In the genomic region with DNA sequence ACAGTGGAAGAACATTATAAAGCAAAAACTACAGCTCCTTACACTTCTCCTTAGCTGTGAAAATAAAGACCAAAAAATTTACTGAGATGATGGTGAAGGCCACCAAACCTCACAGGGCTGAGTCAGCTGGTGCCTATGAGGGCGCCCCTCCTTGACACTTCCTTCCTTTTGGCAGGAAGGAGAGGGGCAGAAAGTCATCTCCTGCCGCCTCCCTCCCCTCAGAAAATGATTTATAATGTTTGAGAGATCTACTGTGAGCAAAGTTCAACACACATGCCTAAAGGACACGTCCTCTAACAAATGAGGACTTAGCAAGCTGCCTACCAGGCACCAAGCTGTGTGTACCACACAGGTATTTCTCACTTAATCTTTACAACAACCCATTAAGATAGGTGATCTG, we compare ENCODE assay signal across 11 cellular contexts.
DNase-seq lines count a peak whose midpoint lies in the region; ATAC-seq and TF ChIP-seq lines count a peak whose summit lies in the region.
"Had no signal": no experiment of that assay in that cellular context is flagged by ENCODE, and none has a peak within 500 bp of the region (broad histone marks: within the 10 kb centered on the region; RNA-seq: fewer than 3 reads in every experiment).

No MANE protein-coding gene starts in this region.

- TF ChIP-seq POLR2A in ovary (IDR thresholded peaks at IDR 0.05): no peak

- H3K9me3 Mint-ChIP-seq in GM23338: peaks cover 16% of the 10 kb centered on the region
- H3K9me3 Mint-ChIP-seq in activated CD4-positive, alpha-beta T cell treated with anti-CD3 and anti-CD28 coated beads, Interleukin-2, amount 10 ng/mL, durations not matched to agents 24 days and 14 days: no peaks in the 10 kb centered on the region
- peaks cover 16% of the 10 kb centered on the region for H3K9me3 Mint-ChIP-seq in chondrocyte (ENCODE audit: low read depth)
- H3K9me3 Mint-ChIP-seq in MCF 10A (ENCODE audit: unreplicated experiment): peaks cover 13% of the 10 kb centered on the region

- H3K9me2 ChIP-seq in GM23338 (ENCODE audit: insufficient read depth): no peaks in the 10 kb centered on the region

- 69 to 77% (median 77%) methylated on average over 3 of the region's 3 CpGs for WGBS in ovary, 3 donors

- H3K4me1 ChIP-seq in GM23338 (ENCODE audit: insufficient read depth) (peaks cover 25% of the 10 kb centered on the region), ovary (ENCODE audit: insufficient read depth) (peaks cover 15% of the 10 kb centered on the region)

- no peaks in the 10 kb centered on the region for H3F3A ChIP-seq in GM23338 (replicated peaks; ENCODE audit: low read depth)

- no peak overlapping the region for H3K4me2 ChIP-seq in GM23338

- H3K4me3 Mint-ChIP-seq in GM23338: no peak overlapping the region
- H3K4me3 Mint-ChIP-seq in activated CD4-positive, alpha-beta T cell treated with anti-CD3 and anti-CD28 coated beads, Interleukin-2, amount 10 ng/mL, durations not matched to agents 24 days and 14 days: peak overlapping the region; percentile 68
- no peak overlapping the region for H3K4me3 Mint-ChIP-seq in chondrocyte (ENCODE audit: unreplicated experiment)
- no peak overlapping the region for H3K4me3 Mint-ChIP-seq in MCF 10A (ENCODE audit: unreplicated experiment)
- H3K4me3 Mint-ChIP-seq: dendritic cell treated with granulocyte-macrophage colony-stimulating factor and Interleukin-4, amounts not matched to agents 40 ng/mL and 50 ng/mL, for 4 days had no signal

- H3K36me3 ChIP-seq in GM23338 (ENCODE audit: insufficient read depth) (no peaks in the 10 kb centered on the region), ovary (no peaks in the 10 kb centered on the region)

- BruUV-seq in MCF 10A (replicated peaks; lab: Mats Ljungman, UMichigan): no TSS peak

- POLR2A ChIA-PET in GM10248 (lab: Yijun Ruan, JAX) (no interaction called here), MCF 10A (lab: Yijun Ruan, JAX) (interaction anchor here (0.6 kb wide), 1 partner anchor 10 kb away, joined by 3 read pairs; no protein-coding TSS in a partner anchor)

- no peaks in the 10 kb centered on the region for H3K9me3 ChIP-seq in ovary

- H4K20me1 ChIP-seq in GM23338 (replicated peaks; ENCODE audit: insufficient read depth): no peaks in the 10 kb centered on the region

- H3K36me3 Mint-ChIP-seq in GM23338 (ENCODE audit: low read depth) (peaks cover 12% of the 10 kb centered on the region; the same call in 2 of the 3 replicates), chondrocyte (ENCODE audit: low read depth) (no peaks in the 10 kb centered on the region), MCF 10A (ENCODE audit: insufficient read depth, unreplicated experiment) (no peaks in the 10 kb centered on the region)
- H3K36me3 Mint-ChIP-seq in activated CD4-positive, alpha-beta T cell treated with anti-CD3 and anti-CD28 coated beads, Interleukin-2, amount 10 ng/mL, durations not matched to agents 24 days and 14 days (ENCODE audit: low read depth): peaks cover 32% of the 10 kb centered on the region

- no peak for ATAC-seq in GM23338

- DNase-seq in GM23338 (ENCODE audit: low spot score): no peak
- DNase-seq in activated CD4-positive, alpha-beta T cell treated with anti-CD3 and anti-CD28 coated beads, Interleukin-2, amount 10 ng/mL, durations not matched to agents 24 days and 14 days: peak; percentile 78
- no peak for DNase-seq in chondrocyte (ENCODE audit: low spot score)
- peak; percentile 12 for DNase-seq in stimulated activated CD4-positive, alpha-beta T cell treated with anti-CD3 and anti-CD28 coated beads, Interleukin-4, amount 100 ng/mL, for 48 hours (ENCODE audit: low read depth in 2 of 2)
- no peak for DNase-seq in GM10248 (ENCODE audit: extremely low spot score)
- no peak for DNase-seq in MCF 10A (ENCODE audit: unreplicated experiment)
- DNase-seq in posterior cingulate gyrus: no peak
- DNase-seq in ovary: no peak
- DNase-seq: kidney glomerular epithelial cell had no signal

- no peak overlapping the region for H2AFZ ChIP-seq in GM23338

- TF ChIP-seq CTCF in GM23338 (conservative IDR thresholded peaks at IDR 0.05; ENCODE audit: low read depth in 2 of 2): no peak
- no peak for TF ChIP-seq CTCF in chondrocyte (IDR thresholded peaks at IDR 0.05)
- TF ChIP-seq CTCF in GM10248 (IDR thresholded peaks at IDR 0.05; ENCODE audit: control extremely low read depth, extremely low read depth, low read depth, missing control alignments): no peak
- TF ChIP-seq CTCF in MCF 10A (IDR thresholded peaks at IDR 0.05; ENCODE audit: unreplicated experiment): no peak
- no peak for TF ChIP-seq CTCF in ovary (IDR thresholded peaks at IDR 0.05)

- no peaks in the 10 kb centered on the region for H3K79me2 ChIP-seq in GM23338 (replicated peaks; ENCODE audit: insufficient read depth)

- H3K27ac ChIP-seq in GM23338 (ENCODE audit: low read depth): peak overlapping the region; percentile 91
- H3K27ac ChIP-seq in ovary: no peak overlapping the region

- no peak overlapping the region for H3K4me3 ChIP-seq in GM23338
- H3K4me3 ChIP-seq in ovary: no peak overlapping the region
- H3K4me3 ChIP-seq: GM12878 had no signal

- H3K27ac Mint-ChIP-seq in GM23338: peak overlapping the region; percentile 61; the same call in 1 of the 2 replicates
- H3K27ac Mint-ChIP-seq in activated CD4-positive, alpha-beta T cell treated with anti-CD3 and anti-CD28 coated beads, Interleukin-2, amount 10 ng/mL, durations not matched to agents 24 days and 14 days: peak overlapping the region; percentile 89
- H3K27ac Mint-ChIP-seq in chondrocyte (ENCODE audit: unreplicated experiment): peak overlapping the region; percentile 93
- H3K27ac Mint-ChIP-seq in MCF 10A (ENCODE audit: low read depth, unreplicated experiment): no peak overlapping the region
- H3K27ac Mint-ChIP-seq: dendritic cell treated with granulocyte-macrophage colony-stimulating factor and Interleukin-4, amounts not matched to agents 40 ng/mL and 50 ng/mL, for 4 days had no signal

- H3K27me3 ChIP-seq in GM23338 (ENCODE audit: insufficient read depth): no peaks in the 10 kb centered on the region
- no peaks in the 10 kb centered on the region for H3K27me3 ChIP-seq in ovary

- intact Hi-C loops in activated CD4-positive, alpha-beta T cell treated with anti-CD3 and anti-CD28 coated beads, Interleukin-2, amount 10 ng/mL, durations not matched to agents 24 days and 14 days (cut with micrococcal nuclease): loop anchor here (5.0 to 10.0 kb wide), 2 partner anchors 87 to 119 kb away; no protein-coding TSS in a partner anchor
- intact Hi-C loops in MCF 10A (cut with micrococcal nuclease): no loop called here
- intact Hi-C loops in posterior cingulate gyrus (cut with DNase I): no loop called here
- intact Hi-C loops in ovary (cut with DNase I): loop anchor here in 1 of 4 donors (10.0 kb wide), 1 partner anchor 243 kb away; the partner anchor contains the start of gene PRKCA

- TF ChIP-seq EP300 in ovary (IDR thresholded peaks at IDR 0.05): no peak

- CTCF ChIA-PET in GM10248 (lab: Yijun Ruan, JAX) (interaction anchor here (0.9 to 2.1 kb wide), 4 partner anchors 10 to 26 kb away, joined by 3 to 6 read pairs (median 4); no protein-coding TSS in a partner anchor), MCF 10A (lab: Yijun Ruan, JAX) (interaction anchor here (0.7 kb wide), 1 partner anchor 98 kb away, joined by 3 read pairs; no protein-coding TSS in a partner anchor)

- H3K4me1 Mint-ChIP-seq in GM23338 (peaks cover 34% of the 10 kb centered on the region), chondrocyte (ENCODE audit: low read depth) (peaks cover 69% of the 10 kb centered on the region), MCF 10A (ENCODE audit: insufficient read depth, unreplicated experiment) (peaks cover 7% of the 10 kb centered on the region)
- H3K4me1 Mint-ChIP-seq in activated CD4-positive, alpha-beta T cell treated with anti-CD3 and anti-CD28 coated beads, Interleukin-2, amount 10 ng/mL, durations not matched to agents 24 days and 14 days: peaks cover 48% of the 10 kb centered on the region

- H3K27me3 Mint-ChIP-seq in GM23338 (ENCODE audit: insufficient read depth, low read depth, poor library complexity): peaks cover 7% of the 10 kb centered on the region
- H3K27me3 Mint-ChIP-seq in activated CD4-positive, alpha-beta T cell treated with anti-CD3 and anti-CD28 coated beads, Interleukin-2, amount 10 ng/mL, durations not matched to agents 24 days and 14 days: no peaks in the 10 kb centered on the region
- no peaks in the 10 kb centered on the region for H3K27me3 Mint-ChIP-seq in chondrocyte (ENCODE audit: low read depth)
- H3K27me3 Mint-ChIP-seq in MCF 10A (ENCODE audit: insufficient read depth, unreplicated experiment): no peaks in the 10 kb centered on the region
- H3K27me3 Mint-ChIP-seq: dendritic cell treated with granulocyte-macrophage colony-stimulating factor and Interleukin-4, amounts not matched to agents 40 ng/mL and 50 ng/mL, for 4 days had no signal

TF ChIP-seq in GM23338, 12 proteins besides CTCF, POLR2A, EP300 and RAD21 (continues in another document):
- TF ChIP-seq NANOG (IDR thresholded peaks at IDR 0.05; ENCODE audit: borderline replicate concordance): no peak
- TF ChIP-seq EZH2 (IDR thresholded peaks at IDR 0.05; ENCODE audit: low read depth, unreplicated experiment): no peak
- no peak for TF ChIP-seq ZNF331 (CRISPR knock-in tag; IDR thresholded peaks at IDR 0.05; ENCODE audit: low read depth)

Comparison
In these comparisons a context has a peak if more than half of its experiments do, and no peak if none do; other contexts are left out.
1. DNase-seq: peak in activated CD4-positive, alpha-beta T cell treated with anti-CD3 and anti-CD28 coated beads, Interleukin-2, amount 10 ng/mL, durations not matched to agents 24 days and 14 days (single experiment) and stimulated activated CD4-positive, alpha-beta T cell treated with anti-CD3 and anti-CD28 coated beads, Interleukin-4, amount 100 ng/mL, for 48 hours (2 of 2); none in GM23338 (single experiment), chondrocyte (single experiment), GM10248 (single experiment), MCF 10A (single experiment), posterior cingulate gyrus (0 of 10) and ovary (0 of 5).